1 cellular context compared by ENCODE assay signal in genomic region chr10:70851597-70852475, GRCh38.
TF ChIP-seq lines count a peak whose summit lies in the region.

No MANE protein-coding gene starts in this region.

TF ChIP-seq in HepG2, 621 proteins besides CTCF, POLR2A, EP300 and RAD21 (continued from another document and continues in another):
- TF ChIP-seq MXD1 (CRISPR knock-in tag; IDR thresholded peaks at IDR 0.05) (no peak), MEIS1 (CRISPR knock-in tag; IDR thresholded peaks at IDR 0.05; ENCODE audit: borderline replicate concordance) (0 out of 2 replicates have a peak, but pooled peaks have one; percentile 23), ZNF746 (CRISPR knock-in tag; IDR thresholded peaks at IDR 0.05) (peak; percentile 40; the same call in 1 of the 2 replicates), ZFP1 (CRISPR knock-in tag; IDR thresholded peaks at IDR 0.05) (no peak), KLF9 (CRISPR knock-in tag; IDR thresholded peaks at IDR 0.05; ENCODE audit: low read depth) (no peak), HDAC6 (IDR thresholded peaks at IDR 0.05; ENCODE audit: low read depth, low read length) (no peak), CEBPG (CRISPR knock-in tag; IDR thresholded peaks at IDR 0.05) (peak; percentile 55), ZNF260 (CRISPR knock-in tag; IDR thresholded peaks at IDR 0.05; ENCODE audit: borderline replicate concordance, low read depth) (no peak), PAF1 (CRISPR knock-in tag; IDR thresholded peaks at IDR 0.05) (no peak), PATZ1 (CRISPR knock-in tag; IDR thresholded peaks at IDR 0.05) (0 out of 2 replicates have a peak, but pooled peaks have one; percentile 34), ARNT2 (CRISPR knock-in tag; IDR thresholded peaks at IDR 0.05; ENCODE audit: low read depth) (no peak), MTA1 (CRISPR knock-in tag; IDR thresholded peaks at IDR 0.05; ENCODE audit: borderline replicate concordance) (no peak), PLSCR1 (CRISPR knock-in tag; IDR thresholded peaks at IDR 0.05; ENCODE audit: borderline replicate concordance) (no peak), ZNF768 (CRISPR knock-in tag; IDR thresholded peaks at IDR 0.05) (peak; percentile 79; the same call in 1 of the 2 replicates), NONO (IDR thresholded peaks at IDR 0.05) (no peak), NONO (CRISPR knock-in tag; conservative IDR thresholded peaks at IDR 0.05) (no peak), ZBTB26 (CRISPR knock-in tag; IDR thresholded peaks at IDR 0.05; ENCODE audit: borderline replicate concordance) (no peak), RFX5 (IDR thresholded peaks at IDR 0.05; ENCODE audit: low read depth, low read length) (no peak), ADNP (CRISPR knock-in tag; IDR thresholded peaks at IDR 0.05) (no peak), ZKSCAN5 (CRISPR knock-in tag; IDR thresholded peaks at IDR 0.05) (no peak), ZNF256 (CRISPR knock-in tag; conservative IDR thresholded peaks at IDR 0.05) (no peak), FOXO4 (CRISPR knock-in tag; conservative IDR thresholded peaks at IDR 0.05) (no peak), PHF5A (CRISPR knock-in tag; IDR thresholded peaks at IDR 0.05; ENCODE audit: low read depth, unreplicated experiment) (no peak), ZSCAN21 (CRISPR knock-in tag; IDR thresholded peaks at IDR 0.05; ENCODE audit: borderline replicate concordance) (no peak), GFI1 (CRISPR knock-in tag; IDR thresholded peaks at IDR 0.05; ENCODE audit: borderline replicate concordance) (peak; percentile 86), XBP1 (CRISPR knock-in tag; IDR thresholded peaks at IDR 0.05) (no peak), ARID5B (CRISPR knock-in tag; IDR thresholded peaks at IDR 0.05) (peak; percentile 77), THAP8 (CRISPR knock-in tag; IDR thresholded peaks at IDR 0.05; ENCODE audit: borderline replicate concordance) (no peak), ZNF652 (CRISPR knock-in tag; IDR thresholded peaks at IDR 0.05; ENCODE audit: borderline replicate concordance, low read depth) (no peak), DDIT3 (CRISPR knock-in tag; IDR thresholded peaks at IDR 0.05) (no peak), ZNF761 (CRISPR knock-in tag; conservative IDR thresholded peaks at IDR 0.05) (no peak), BORCS8-MEF2B (CRISPR knock-in tag; IDR thresholded peaks at IDR 0.05) (no peak), ZNF740 (CRISPR knock-in tag; IDR thresholded peaks at IDR 0.05) (no peak), HOXA3 (CRISPR knock-in tag; IDR thresholded peaks at IDR 0.05) (peak; percentile 38; the same call in 1 of the 2 replicates), TGIF2 (CRISPR knock-in tag; IDR thresholded peaks at IDR 0.05) (no peak), REXO4 (CRISPR knock-in tag; IDR thresholded peaks at IDR 0.05; ENCODE audit: borderline replicate concordance) (no peak), CREB1 (IDR thresholded peaks at IDR 0.05) (no peak), CREB1 (CRISPR knock-in tag; IDR thresholded peaks at IDR 0.05) (no peak), ZFP90 (CRISPR knock-in tag; IDR thresholded peaks at IDR 0.05; ENCODE audit: borderline replicate concordance) (no peak), SATB2 (CRISPR knock-in tag; IDR thresholded peaks at IDR 0.05) (no peak), ZUFSP (CRISPR knock-in tag; IDR thresholded peaks at IDR 0.05; ENCODE audit: borderline replicate concordance) (no peak), ZNF292 (CRISPR knock-in tag; IDR thresholded peaks at IDR 0.05; ENCODE audit: borderline replicate concordance, low read depth) (no peak), SRSF9 (IDR thresholded peaks at IDR 0.05; ENCODE audit: borderline replicate concordance, insufficient read depth, low read depth, low read length, poor library complexity, severe bottlenecking) (no peak), ONECUT2 (CRISPR knock-in tag; IDR thresholded peaks at IDR 0.05) (no peak), SMARCC2 (IDR thresholded peaks at IDR 0.05) (no peak), HMG20A (CRISPR knock-in tag; IDR thresholded peaks at IDR 0.05; ENCODE audit: borderline replicate concordance) (peak; percentile 30; the same call in 1 of the 2 replicates), RXRB (CRISPR knock-in tag; IDR thresholded peaks at IDR 0.05; ENCODE audit: borderline replicate concordance) (peak; percentile 67; the same call in 1 of the 2 replicates), NR2F6 (IDR thresholded peaks at IDR 0.05) (peak; percentile 88), NR2F6 (CRISPR knock-in tag; IDR thresholded peaks at IDR 0.05) (peak; percentile 84)
